32 cellular contexts compared by ENCODE assay signal in the genomic region with DNA sequence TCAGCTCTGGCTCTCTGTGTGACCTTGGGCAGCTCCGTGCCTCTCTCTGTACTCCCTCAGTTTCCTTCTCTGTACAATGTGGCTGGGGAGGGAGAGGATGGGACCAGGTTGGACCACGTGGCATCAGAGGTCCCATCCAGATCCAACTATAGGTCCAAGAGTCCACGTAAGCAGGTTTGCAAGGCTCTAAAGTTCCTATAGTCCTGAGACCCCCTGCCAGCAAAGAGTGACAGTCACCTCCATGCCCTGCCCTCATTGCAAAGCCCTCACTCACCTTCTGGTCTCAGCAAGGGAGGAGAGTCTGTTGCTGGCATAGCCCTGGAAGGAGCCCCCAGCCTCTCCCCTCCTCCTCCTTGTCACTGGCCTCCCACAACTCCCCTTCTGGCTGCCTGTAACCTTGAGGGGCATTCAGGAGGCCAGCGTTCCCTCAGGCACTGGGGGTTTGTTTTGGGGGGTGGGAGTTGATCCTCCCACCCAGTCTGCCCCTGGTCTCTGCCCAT. TPM values are rescaled to one million over a fixed set of nuclear protein-coding genes. Genes with fewer than 3 reads are reported as not detected.
DNase-seq lines count a peak whose midpoint lies in the region; TF ChIP-seq lines count a peak whose summit lies in the region.
"Had no signal": no experiment of that assay in that cellular context is flagged by ENCODE, and none has a peak within 500 bp of the region (broad histone marks: within the 10 kb centered on the region; RNA-seq: fewer than 3 reads in every experiment).

No MANE protein-coding gene starts in this region.

- H3K9me3 ChIP-seq in Loucy (ENCODE audit: insufficient read depth, low read depth, low read length) (no peaks in the 10 kb centered on the region), sigmoid colon (no peaks in the 10 kb centered on the region)
- H3K9me3 ChIP-seq: esophagus squamous epithelium, pancreas, tibial nerve had no signal

- intact Hi-C loops in sigmoid colon (cut with DNase I) = no loop called here

- H3K27ac ChIP-seq in sigmoid colon = no peak overlapping the region
- H3K27ac ChIP-seq: esophagus squamous epithelium, pancreas, RWPE1, SK-N-MC, tibial nerve, WERI-Rb-1 had no signal

- peaks cover 11% of the 10 kb centered on the region for H3K27me3 Mint-ChIP-seq in activated CD4-positive, alpha-beta T cell treated with anti-CD3 and anti-CD28 coated beads, Interleukin-2, amount 10 ng/mL, durations not matched to agents 7 days and 5 days
- H3K27me3 Mint-ChIP-seq: activated naive CD4-positive, alpha-beta T cell treated with anti-CD3 and anti-CD28 coated beads, Interleukin-2, amount 50 U/mL, for 24 hours had no signal

- no peak overlapping the region for H3K4me3 Mint-ChIP-seq in activated CD4-positive, alpha-beta T cell treated with anti-CD3 and anti-CD28 coated beads, Interleukin-2, amount 10 ng/mL, durations not matched to agents 7 days and 5 days
- H3K4me3 Mint-ChIP-seq: dendritic cell treated with granulocyte-macrophage colony-stimulating factor and Interleukin-4, amounts not matched to agents 40 ng/mL and 50 ng/mL, for 4 days had no signal

- H3K4me2 ChIP-seq in Loucy (ENCODE audit: low read depth, low read length, poor library complexity, severe bottlenecking) = peak overlapping the region; percentile 95
- H3K4me2 ChIP-seq: smooth muscle cell had no signal

- H3K9ac ChIP-seq in Loucy (ENCODE audit: low read depth, low read length, poor library complexity, severe bottlenecking) = peak overlapping the region; percentile 98

- no peak for DNase-seq in activated CD4-positive, alpha-beta T cell treated with anti-CD3 and anti-CD28 coated beads, Interleukin-2, amount 10 ng/mL, durations not matched to agents 7 days and 5 days
- DNase-seq in activated CD4-positive, alpha-beta T cell treated with anti-CD3 and anti-CD28 coated beads for 4 hours = no peak
- DNase-seq in iPS-NIHi11 (ENCODE audit: low spot score) = peak; percentile 4
- peak; percentile 48 for DNase-seq in sigmoid colon
- DNase-seq in GOT3 (lab: John Stamatoyannopoulos, UW) = no peak
- DNase-seq in midbrain (lab: John Stamatoyannopoulos, UW) = no peak
- DNase-seq in SW480 (ENCODE audit: low spot score) = no peak
- DNase-seq: activated CD8-positive, alpha-beta memory T cell treated with anti-CD3 and anti-CD28 coated beads, Interleukin-2, amount 50 U/mL, for 4 hours; caudate nucleus; esophagus squamous epithelium; GDM1; left colon; mesenchymal stem cell; NCI-H146; retina; stimulated activated CD4-positive, alpha-beta T cell treated with anti-CD3 and anti-CD28 coated beads, Interleukin-2, amount 100 ng/mL, for 24 hours; T-helper 9 cell; WERI-Rb-1 had no signal

- H4K20me1 ChIP-seq in Loucy (ENCODE audit: insufficient read depth, low read length, poor library complexity, severe bottlenecking) = no peaks in the 10 kb centered on the region

- H3K36me3 Mint-ChIP-seq in activated CD4-positive, alpha-beta T cell treated with anti-CD3 and anti-CD28 coated beads, Interleukin-2, amount 10 ng/mL, durations not matched to agents 7 days and 5 days (ENCODE audit: low read depth) = no peaks in the 10 kb centered on the region
- H3K36me3 Mint-ChIP-seq: activated naive CD4-positive, alpha-beta T cell treated with anti-CD3 and anti-CD28 coated beads, Interleukin-2, amount 50 U/mL, for 24 hours had no signal

- H3K27ac Mint-ChIP-seq in activated CD4-positive, alpha-beta T cell treated with anti-CD3 and anti-CD28 coated beads, Interleukin-2, amount 10 ng/mL, durations not matched to agents 7 days and 5 days = peak overlapping the region; percentile 63
- H3K27ac Mint-ChIP-seq: dendritic cell treated with granulocyte-macrophage colony-stimulating factor and Interleukin-4, amounts not matched to agents 40 ng/mL and 50 ng/mL, for 4 days had no signal

- H3K4me3 ChIP-seq in Loucy (ENCODE audit: low read length, poor library complexity, severe bottlenecking) (peak overlapping the region; percentile 77), sigmoid colon (no peak overlapping the region)
- H3K4me3 ChIP-seq: esophagus squamous epithelium, pancreas, SK-N-MC, smooth muscle cell, tibial nerve had no signal

- POLR2A ChIA-PET in activated CD4-positive, alpha-beta T cell treated with anti-CD3 and anti-CD28 coated beads, Interleukin-2, amount 10 ng/mL, durations not matched to agents 7 days and 5 days (lab: Charles Lee) = no interaction called here

- H3K4me1 Mint-ChIP-seq in activated CD4-positive, alpha-beta T cell treated with anti-CD3 and anti-CD28 coated beads, Interleukin-2, amount 10 ng/mL, durations not matched to agents 7 days and 5 days = peaks cover 26% of the 10 kb centered on the region

- peaks cover 26% of the 10 kb centered on the region for H3K79me2 ChIP-seq in Loucy (ENCODE audit: insufficient read depth, low read length)

- H3K36me3 ChIP-seq in Loucy (ENCODE audit: insufficient read depth, low read length) = no peaks in the 10 kb centered on the region
- no peaks in the 10 kb centered on the region for H3K36me3 ChIP-seq in sigmoid colon
- H3K36me3 ChIP-seq: esophagus squamous epithelium, pancreas, tibial nerve, WERI-Rb-1 had no signal

- peaks cover 8% of the 10 kb centered on the region for H3F3A ChIP-seq in Loucy (ENCODE audit: low read depth)

- H3K27me3 ChIP-seq in Loucy (ENCODE audit: insufficient read depth, low read length, poor library complexity, severe bottlenecking) (no peaks in the 10 kb centered on the region), sigmoid colon (peaks cover 0 to 25% (median 0%) of the 10 kb centered on the region in 3 donors)
- H3K27me3 ChIP-seq: pancreas, tibial nerve had no signal

- H3K4me1 ChIP-seq in Loucy (ENCODE audit: insufficient read depth, low read length, poor library complexity, severe bottlenecking) (peaks cover 50% of the 10 kb centered on the region), sigmoid colon (no peaks in the 10 kb centered on the region)
- H3K4me1 ChIP-seq: esophagus squamous epithelium, tibial nerve had no signal

- H3K9me2 ChIP-seq in Loucy (replicated peaks; ENCODE audit: low read depth, low read length) = no peaks in the 10 kb centered on the region

- no peak for TF ChIP-seq POLR2A in sigmoid colon (IDR thresholded peaks at IDR 0.05)

- TF ChIP-seq CTCF in Loucy (conservative IDR thresholded peaks at IDR 0.05; ENCODE audit: low read length) (no peak), sigmoid colon (IDR thresholded peaks at IDR 0.05) (no peak)

- TF ChIP-seq EP300 in sigmoid colon (IDR thresholded peaks at IDR 0.05) = no peak

- no peaks in the 10 kb centered on the region for H3K9me3 Mint-ChIP-seq in activated CD4-positive, alpha-beta T cell treated with anti-CD3 and anti-CD28 coated beads, Interleukin-2, amount 10 ng/mL, durations not matched to agents 7 days and 5 days
- H3K9me3 Mint-ChIP-seq: activated naive CD4-positive, alpha-beta T cell treated with anti-CD3 and anti-CD28 coated beads, Interleukin-2, amount 50 U/mL, for 24 hours; dendritic cell treated with granulocyte-macrophage colony-stimulating factor and Interleukin-4, amounts not matched to agents 40 ng/mL and 50 ng/mL, for 4 days had no signal

- no peak overlapping the region for H2AFZ ChIP-seq in Loucy (ENCODE audit: low read length)

- 75 to 78% methylated on average over 4 of the region's 4 CpGs for WGBS in sigmoid colon, 2 donors

- CTCF ChIA-PET in activated CD4-positive, alpha-beta T cell treated with anti-CD3 and anti-CD28 coated beads, Interleukin-2, amount 10 ng/mL, durations not matched to agents 7 days and 5 days (lab: Charles Lee) = interaction anchor here (1.3 kb wide), 1 partner anchor 11 kb away, joined by 3 read pairs; no protein-coding TSS in a partner anchor

RNA-seq across cellular contexts. Expression of gene DRC7, which starts 6.1 kb away (rescaled TPM):
- not detected for total RNA-seq in activated CD4-positive, alpha-beta T cell treated with anti-CD3 and anti-CD28 coated beads, Interleukin-2, amount 10 ng/mL, durations not matched to agents 7 days and 5 days
- total RNA-seq in sigmoid colon = not detected
- not detected for polyA plus RNA-seq in sigmoid colon
- total RNA-seq: A172, astrocyte, left colon, NCI-H460 had no signal
- polyA plus RNA-seq: smooth muscle cell had no signal

RNA-seq across cellular contexts. Expression of gene ADGRG3, which starts 20.4 kb away (rescaled TPM):
- total RNA-seq in activated CD4-positive, alpha-beta T cell treated with anti-CD3 and anti-CD28 coated beads, Interleukin-2, amount 10 ng/mL, durations not matched to agents 7 days and 5 days = not detected
- 1 to 10 TPM; 3.0 to 6.6 (median 4.9) TPM for total RNA-seq in sigmoid colon
- 1 to 10 TPM in 2 of 3 donors, under 1 TPM in 1; 0.69 to 3.6 (median 2.4) TPM for polyA plus RNA-seq in sigmoid colon
- total RNA-seq: A172, astrocyte, frontal cortex, H4, OCI-LY7 had no signal
- polyA plus RNA-seq: smooth muscle cell had no signal

RNA-seq across cellular contexts. Expression of gene KATNB1, which starts 47.0 kb away (rescaled TPM):
- total RNA-seq in activated CD4-positive, alpha-beta T cell treated with anti-CD3 and anti-CD28 coated beads, Interleukin-2, amount 10 ng/mL, durations not matched to agents 7 days and 5 days = 10 to 100 TPM; 23.1 to 31.7 TPM
- 10 to 100 TPM in 2 of 4 donors, 1 to 10 TPM in 2; 4.3 to 15.0 (median 10.1) TPM for total RNA-seq in sigmoid colon
- polyA plus RNA-seq in sigmoid colon = 10 to 100 TPM in 2 of 3 donors, 1 to 10 TPM in 1; 8.6 to 18.6 (median 10.8) TPM

Comparison
In these comparisons a context has a peak if more than half of its experiments do, and no peak if none do; other contexts are left out.
1. DNase-seq: peak in iPS-NIHi11 (single experiment) and sigmoid colon (single experiment); none in activated CD4-positive, alpha-beta T cell treated with anti-CD3 and anti-CD28 coated beads, Interleukin-2, amount 10 ng/mL, durations not matched to agents 7 days and 5 days (single experiment), activated CD4-positive, alpha-beta T cell treated with anti-CD3 and anti-CD28 coated beads for 4 hours (0 of 2), GOT3 (single experiment), midbrain (single experiment) and SW480 (single experiment).